Comparison of ENCODE assay signal across 13 cellular contexts in genomic region chr2:232534940-232535735, GRCh38. TPM values are rescaled to one million over a fixed set of nuclear protein-coding genes. Genes with fewer than 3 reads are reported as not detected.
"Had no signal": no experiment of that assay in that cellular context is flagged by ENCODE, and none has a peak within 500 bp of the region (broad histone marks: within the 10 kb centered on the region; RNA-seq: fewer than 3 reads in every experiment).

No MANE protein-coding gene starts in this region.

- DNase-seq: activated CD4-positive, alpha-beta T cell treated with anti-CD3 and anti-CD28 coated beads, Interleukin-2, amount 10 ng/mL, durations not matched to agents 24 days and 14 days; activated CD8-positive, alpha-beta memory T cell treated with anti-CD3 and anti-CD28 coated beads for 24 hours; activated naive CD4-positive, alpha-beta T cell treated with anti-CD3 and anti-CD28 coated beads, Interleukin-2, amount 50 U/mL, for 16 hours; amniotic stem cell; immature natural killer cell; left colon; stimulated activated CD4-positive, alpha-beta T cell treated with anti-CD3 and anti-CD28 coated beads, Interleukin-2, amount 100 ng/mL, for 48 hours; stimulated activated naive CD4-positive, alpha-beta T cell treated with Interleukin-2 at 50 U/mL for 16 hours; T-helper 9 cell had no signal

- H3K27ac ChIP-seq: VCaP had no signal

- ATAC-seq: left colon, right cardiac atrium had no signal

RNA-seq across cellular contexts. Expression of gene CHRNG, which starts 4.4 kb away (rescaled TPM):
- total RNA-seq: activated CD4-positive, alpha-beta T cell treated with anti-CD3 and anti-CD28 coated beads, Interleukin-2, amount 10 ng/mL, durations not matched to agents 24 days and 14 days; dermis microvascular lymphatic vessel endothelial cell; glomerular endothelial cell; left colon; right cardiac atrium had no signal

RNA-seq across cellular contexts. Expression of gene CHRND, which starts 9.2 kb away (rescaled TPM):
- total RNA-seq: activated CD4-positive, alpha-beta T cell treated with anti-CD3 and anti-CD28 coated beads, Interleukin-2, amount 10 ng/mL, durations not matched to agents 24 days and 14 days; dermis microvascular lymphatic vessel endothelial cell; glomerular endothelial cell; left colon had no signal

RNA-seq across cellular contexts. Expression of gene PRSS56, which starts 14.9 kb away (rescaled TPM):
- total RNA-seq: activated CD4-positive, alpha-beta T cell treated with anti-CD3 and anti-CD28 coated beads, Interleukin-2, amount 10 ng/mL, durations not matched to agents 24 days and 14 days; dermis microvascular lymphatic vessel endothelial cell; glomerular endothelial cell; left colon had no signal
